8 cellular contexts compared by ENCODE assay signal in genomic region chr5:43313035-43313853, GRCh38. TPM values are rescaled to one million over a fixed set of nuclear protein-coding genes. Genes with fewer than 3 reads are reported as not detected.
DNase-seq lines count a peak whose midpoint lies in the region; ATAC-seq, FAIRE-seq and TF ChIP-seq lines count a peak whose summit lies in the region.

TSS of gene HMGCS1 (minus strand) at chr5:43313412. CDS start at chr5:43298965, 14,447 bp downstream.

- dilution Hi-C loops in keratinocyte (cut with MboI; ENCODE audit: extremely low pct_ligation_motif_present, low sequenced_read_pairs) = no loop called here

- peak within 1 kb of the TSS; percentile 71 for H2AFZ ChIP-seq in keratinocyte (ENCODE audit: control insufficient read depth, low read length)

- H3K27ac ChIP-seq in keratinocyte (ENCODE audit: control insufficient read depth, insufficient read depth, low read length) = peak within 1 kb of the TSS; percentile 94

- H3K9ac ChIP-seq in keratinocyte (ENCODE audit: control insufficient read depth, extremely low read depth, insufficient read depth, low read length) = peak within 1 kb of the TSS; percentile 89

- peak within 1 kb of the TSS; percentile 98 for H3K4me2 ChIP-seq in keratinocyte (ENCODE audit: control insufficient read depth, extremely low read depth, insufficient read depth, low read depth, low read length)

- TF ChIP-seq POLR2A in GM19193 (IDR thresholded peaks at IDR 0.05; ENCODE audit: extremely low read depth, insufficient read depth, insufficient read length) = peak; percentile 99

- peaks cover 54% of the 10 kb centered on the region for H3K4me1 ChIP-seq in keratinocyte (ENCODE audit: control insufficient read depth, extremely low read depth, insufficient read depth, low read length)

- H3K4me3 Mint-ChIP-seq in chondrocyte (ENCODE audit: unreplicated experiment) = peak within 1 kb of the TSS; percentile 97

- peak within 1 kb of the TSS; percentile 94 to 98 (median 97) for H3K4me3 ChIP-seq in keratinocyte (ENCODE audit: control insufficient read depth in 2 of 3, extremely low read depth in 1 of 3, insufficient read depth in 2 of 3, low read depth in 1 of 3, low read length in 3 of 3)

- H3K9me3 ChIP-seq in keratinocyte (ENCODE audit: control insufficient read depth, low read depth, low read length) = no peaks in the 10 kb centered on the region

- no peaks in the 10 kb centered on the region for H3K9me1 ChIP-seq in keratinocyte (ENCODE audit: control insufficient read depth, extremely low read depth, insufficient read depth, low read length)

- peak; percentile 95 for ATAC-seq in HG03439 (IDR thresholded peaks at IDR 0.05; ENCODE audit: unreplicated experiment)

- no peaks in the 10 kb centered on the region for H3K36me3 Mint-ChIP-seq in chondrocyte (ENCODE audit: low read depth)

- H3K9me3 Mint-ChIP-seq in chondrocyte (ENCODE audit: low read depth) = no peaks in the 10 kb centered on the region

- H3K27ac Mint-ChIP-seq in chondrocyte (ENCODE audit: unreplicated experiment) = peak within 1 kb of the TSS; percentile 98

- FAIRE-seq in keratinocyte (lab: Jason Lieb, UNC) = peak; percentile 73

- H3K79me2 ChIP-seq in keratinocyte (ENCODE audit: control insufficient read depth, insufficient read depth, low read length) = peaks cover 50% of the 10 kb centered on the region

- H3K4me1 Mint-ChIP-seq in chondrocyte (ENCODE audit: low read depth) = peaks cover 53% of the 10 kb centered on the region

- peaks cover 3 to 14% of the 10 kb centered on the region in 2 experiments for H3K36me3 ChIP-seq in keratinocyte (ENCODE audit: control insufficient read depth in 2 of 2, extremely low read depth in 1 of 2, insufficient read depth in 2 of 2, low read length in 2 of 2)

- H4K20me1 ChIP-seq in keratinocyte (ENCODE audit: control insufficient read depth, extremely low read depth, insufficient read depth, low read length) = peaks cover 27% of the 10 kb centered on the region

- TF ChIP-seq CTCF in chondrocyte (IDR thresholded peaks at IDR 0.05) (peak; percentile 36), keratinocyte (optimal IDR thresholded peaks at IDR 0.05 in 1 of 3, IDR thresholded peaks at IDR 0.05 in 1 of 3, conservative IDR thresholded peaks at IDR 0.05 in 1 of 3; ENCODE audit: extremely low read depth in 1 of 3, insufficient read depth in 2 of 3, low read length in 3 of 3) (no peak)

- no peaks in the 10 kb centered on the region for H3K27me3 ChIP-seq in keratinocyte (ENCODE audit: control insufficient read depth, extremely low read depth, insufficient read depth, low read length)

- H3K27me3 Mint-ChIP-seq in chondrocyte (ENCODE audit: low read depth) = no peaks in the 10 kb centered on the region

- peak; percentile 95 to 98 for DNase-seq in AML-193 (lab: John Stamatoyannopoulos, UW)
- peak; percentile 98 for DNase-seq in NCI-H510A treated with DMSO at 0.1 percent for 48 hours (lab: John Stamatoyannopoulos, UW)
- DNase-seq in activated CD4-positive, alpha-beta T cell treated with anti-CD3 and anti-CD28 coated beads for 24 hours (ENCODE audit: low read depth in 2 of 2) = peak; percentile 95 to 96
- peak; percentile 99 for DNase-seq in chondrocyte (ENCODE audit: low spot score)
- peak; percentile 96 for DNase-seq in keratinocyte (ENCODE audit: low read depth, low spot score)
- peak; percentile 94 to 95 for DNase-seq in stimulated activated CD4-positive, alpha-beta T cell treated with anti-CD3 and anti-CD28 coated beads, Interleukin-15, amount 100 ng/mL, for 1 hour (ENCODE audit: low read depth in 1 of 2, low spot score in 1 of 2)

RNA-seq across cellular contexts. Expression of gene HMGCS1, which starts in this region (rescaled TPM):
- total RNA-seq in chondrocyte = 77.8 to 86.9 TPM (median 86.9 TPM) in 3 replicates
- polyA plus RNA-seq in keratinocyte = 201 to 512 TPM (median 381 TPM) in 3 replicates
- polyA plus RNA-seq in keratinocyte (2011; ENCODE audit: low read depth) = 170 TPM
- polyA plus RNA-seq in keratinocyte (2011; cell fraction: cytosol; rRNA removed) = 110 and 222 TPM in 2 replicates
- polyA plus RNA-seq in keratinocyte (2011; cell fraction: nucleus; rRNA removed) = 312 and 435 TPM in 2 replicates
- polyA plus RNA-seq in keratinocyte (2012; ENCODE audit: low replicate concordance) = 83.4 and 351 TPM in 2 replicates
- polyA minus RNA-seq in keratinocyte = 101 to 485 TPM (median 163 TPM) in 3 replicates
- 148 TPM for polyA minus RNA-seq in keratinocyte (2011; cell fraction: cytosol; rRNA and poly(A)+ RNA removed)
- 272 and 495 TPM in 2 replicates for polyA minus RNA-seq in keratinocyte (2011; cell fraction: nucleus; rRNA and poly(A)+ RNA removed)

Comparison
In these comparisons a context has a peak if more than half of its experiments do, and no peak if none do; other contexts are left out.
1. Peak in every context shown above with its lines: DNase-seq, ATAC-seq, H3K4me3 ChIP-seq and H3K27ac ChIP-seq.